Comparison of ENCODE assay signal across 21 cellular contexts in genomic region chr5:97499605-97500004, GRCh38.
DNase-seq lines count a peak whose midpoint lies in the region; ATAC-seq and TF ChIP-seq lines count a peak whose summit lies in the region.
"Had no signal": no experiment of that assay in that cellular context is flagged by ENCODE, and none has a peak within 500 bp of the region (broad histone marks: within the 10 kb centered on the region; RNA-seq: fewer than 3 reads in every experiment).

No MANE protein-coding gene starts in this region.

- TF ChIP-seq CTCF in GM13976 (IDR thresholded peaks at IDR 0.05; ENCODE audit: borderline replicate concordance, control extremely low read depth, extremely low read depth, insufficient read depth, missing control alignments) = no peak

- 46% methylated on average over 6 of the region's 6 CpGs for WGBS in right cardiac atrium

- intact Hi-C loops in right cardiac atrium (cut with DNase I) (no loop called here), Right ventricle myocardium inferior (cut with DNase I) (no loop called here), left colon (cut with DNase I, micrococcal nuclease) (no loop called here)

- H3K9me3 ChIP-seq in right cardiac atrium (ENCODE audit: control insufficient read depth, low read length) = no peaks in the 10 kb centered on the region
- H3K9me3 ChIP-seq: mucosa of descending colon, SJCRH30 had no signal

- H3K27ac ChIP-seq in right cardiac atrium (ENCODE audit: low read length) = no peak overlapping the region
- H3K27ac ChIP-seq: SJCRH30 had no signal

- peaks cover 2% of the 10 kb centered on the region for H3K4me1 ChIP-seq in right cardiac atrium (ENCODE audit: control insufficient read depth, insufficient read depth, low read length)

- in situ Hi-C loops in GM13976 (cut with MboI; ENCODE audit: low sequenced_read_pairs, unreplicated experiment) = no loop called here

- DNase-seq in right cardiac atrium (peak; percentile 30 to 68 (median 61)), Right ventricle myocardium inferior (ENCODE audit: missing footprints) (no peak), cerebellar cortex (ENCODE audit: low spot score) (peak; percentile 2), left colon (no peak), GM13976 (ENCODE audit: low spot score) (no peak)
- no peak for DNase-seq in activated naive CD4-positive, alpha-beta T cell treated with Interleukin-2 at 50 U/mL for 16 hours
- DNase-seq: activated CD4-positive, alpha-beta T cell treated with anti-CD3 and anti-CD28 coated beads, Interleukin-2, amount 10 ng/mL, durations not matched to agents 7 days and 5 days; activated CD8-positive, alpha-beta memory T cell treated with anti-CD3 and anti-CD28 coated beads, Interleukin-2, amount 50 U/mL, for 4 hours; CD4-positive, alpha-beta T cell; dermis blood vessel endothelial cell; DMS153; GDM1; GOT3; KG1; mucosa of descending colon; NCI-H187; NCI-H345; SJCRH30; stimulated activated CD8-positive, alpha-beta memory T cell treated with anti-CD3 and anti-CD28 coated beads, Interleukin-4, amount 100 ng/mL, for 48 hours had no signal

- peak; percentile 82 to 89 for ATAC-seq in right cardiac atrium
- ATAC-seq in Right ventricle myocardium inferior = no peak
- ATAC-seq in left colon = peak; percentile 34
- no peak for ATAC-seq in GM21381 (IDR thresholded peaks at IDR 0.05; ENCODE audit: unreplicated experiment)
- no peak for ATAC-seq in HG02938 (IDR thresholded peaks at IDR 0.05; ENCODE audit: unreplicated experiment)
- ATAC-seq: mucosa of descending colon had no signal

- H3K4me3 ChIP-seq in right cardiac atrium (ENCODE audit: low read length) = no peak overlapping the region
- H3K4me3 ChIP-seq: mucosa of descending colon, SJCRH30 had no signal

- no peaks in the 10 kb centered on the region for H3K27me3 ChIP-seq in right cardiac atrium (ENCODE audit: control insufficient read depth, insufficient read depth)
- H3K27me3 ChIP-seq: SJCRH30 had no signal

Comparison
In these comparisons a context has a peak if more than half of its experiments do, and no peak if none do; other contexts are left out.
1. ATAC-seq: peak in right cardiac atrium (2 of 2) and left colon (single experiment); none in Right ventricle myocardium inferior (single experiment), GM21381 (single experiment) and HG02938 (single experiment).
2. DNase-seq: peak in right cardiac atrium (3 of 3) and cerebellar cortex (single experiment); none in Right ventricle myocardium inferior (single experiment), left colon (0 of 2), activated naive CD4-positive, alpha-beta T cell treated with Interleukin-2 at 50 U/mL for 16 hours (single experiment) and GM13976 (single experiment).